ENCODE assay signal across 9 cellular contexts in the genomic region with DNA sequence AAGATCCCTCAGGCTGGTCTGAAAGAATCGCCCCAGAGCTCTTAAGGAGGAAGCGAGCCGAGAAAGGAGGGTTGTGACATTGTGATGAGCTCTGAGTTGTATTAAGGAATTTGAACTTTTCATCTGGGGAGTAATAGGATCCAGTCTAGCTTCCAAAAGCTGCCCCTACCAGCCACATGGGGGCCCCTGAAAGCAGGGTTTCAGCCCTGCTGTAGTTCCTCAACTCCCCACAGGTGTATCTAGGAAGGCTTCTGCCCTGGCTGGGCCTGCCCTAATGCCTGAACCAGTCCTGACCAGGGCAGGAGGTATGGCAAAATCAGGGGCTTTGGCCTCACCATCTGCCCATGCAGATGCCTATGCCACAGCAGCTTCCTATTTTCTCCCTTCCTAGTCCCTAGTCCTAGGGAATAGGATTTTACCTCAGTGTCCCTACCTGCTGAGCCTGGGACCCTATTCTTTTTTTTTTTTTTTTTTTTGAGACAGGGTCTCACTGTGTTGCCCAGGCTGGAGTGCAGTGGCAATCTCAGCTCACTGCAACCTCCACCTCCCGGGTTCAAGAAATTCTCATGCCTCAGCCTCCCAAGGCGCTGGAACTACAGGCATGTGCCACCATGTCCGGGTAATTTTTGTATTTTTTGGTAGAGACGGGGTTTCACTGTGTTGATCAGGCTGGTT. TPM values are rescaled to one million over a fixed set of nuclear protein-coding genes. Genes with fewer than 3 reads are reported as not detected.
DNase-seq lines count a peak whose midpoint lies in the region; ATAC-seq and TF ChIP-seq lines count a peak whose summit lies in the region.
"Had no signal": no experiment of that assay in that cellular context is flagged by ENCODE, and none has a peak within 500 bp of the region (broad histone marks: within the 10 kb centered on the region; RNA-seq: fewer than 3 reads in every experiment).

No MANE protein-coding gene starts in this region.

- H3K27ac ChIP-seq in C4-2B (no peak overlapping the region), ascending aorta (no peak overlapping the region)

- H3K27me3 Mint-ChIP-seq in type B pancreatic cell, result no peaks in the 10 kb centered on the region

- H3K4me1 ChIP-seq in ascending aorta, result peaks cover 0 to 3% of the 10 kb centered on the region in 2 donors

- H3K27me3 ChIP-seq in ascending aorta, result no peaks in the 10 kb centered on the region

- peak; percentile 43 for ATAC-seq in HG03442 (IDR thresholded peaks at IDR 0.05; ENCODE audit: unreplicated experiment)
- ATAC-seq in HG02571 (IDR thresholded peaks at IDR 0.05; ENCODE audit: unreplicated experiment), result no peak

- H3K4me3 ChIP-seq in ascending aorta, result no peak overlapping the region

- peaks cover 5% of the 10 kb centered on the region for H3K4me1 Mint-ChIP-seq in type B pancreatic cell (ENCODE audit: unreplicated experiment)

- intact Hi-C loops in ascending aorta (cut with DNase I), result loop anchor here (10.0 kb wide), 2 partner anchors 224 to 986 kb away; a partner anchor contains a TSS

- DNase-seq in GM13977 (ENCODE audit: low spot score) (peak; percentile 72), SHP77 (lab: John Stamatoyannopoulos, UW) (peak; percentile 71 to 74), ascending aorta (ENCODE audit: low spot score in 2 of 2) (no peak), left kidney (ENCODE audit: low read depth, low spot score) (peak; percentile 86), type B pancreatic cell (ENCODE audit: extremely low spot score, unreplicated experiment) (no peak)

- H3K4me3 Mint-ChIP-seq in type B pancreatic cell, result peak overlapping the region; percentile 23

- peaks cover 3% of the 10 kb centered on the region for H3K36me3 Mint-ChIP-seq in type B pancreatic cell

- H3K9me3 ChIP-seq in ascending aorta, result no peaks in the 10 kb centered on the region

- H3K27ac Mint-ChIP-seq in type B pancreatic cell, result no peak overlapping the region

- in situ Hi-C loops in GM13977 (cut with MboI; ENCODE audit: low pct_unique_long_range_greater_than_20kb, low sequenced_read_pairs, unreplicated experiment), result loop anchor here (5.0 kb wide), 1 partner anchor 174 kb away; no protein-coding TSS in a partner anchor

- peaks cover 17 to 26% of the 10 kb centered on the region in 2 donors for H3K36me3 ChIP-seq in ascending aorta

- peak; percentile 78 for TF ChIP-seq CTCF in C4-2B (conservative IDR thresholded peaks at IDR 0.05)
- TF ChIP-seq CTCF in GM13977 (IDR thresholded peaks at IDR 0.05; ENCODE audit: extremely low read depth, insufficient read depth, missing control alignments), result peak; percentile 67
- peak in 2 of 3 experiments; percentile 18 to 25 for TF ChIP-seq CTCF in ascending aorta (IDR thresholded peaks at IDR 0.05)
- peak; percentile 71 for TF ChIP-seq CTCF in type B pancreatic cell (conservative IDR thresholded peaks at IDR 0.05)

- H3K9me3 Mint-ChIP-seq in type B pancreatic cell, result no peaks in the 10 kb centered on the region

RNA-seq across cellular contexts. Expression of a gene that starts 5.0 kb away (rescaled TPM):
- total RNA-seq in ascending aorta (16.0 TPM), type B pancreatic cell (ENCODE audit: low replicate concordance) (22.9 and 32.2 TPM in 2 replicates)

RNA-seq across cellular contexts. Expression of a gene that starts 14.0 kb away (rescaled TPM):
- total RNA-seq in ascending aorta, result 29.8 TPM
- total RNA-seq in type B pancreatic cell (ENCODE audit: low replicate concordance), result 14.9 and 22.7 TPM in 2 replicates
- total RNA-seq: T-helper 2 cell treated with Interferon-gamma antibody and Interleukin-4, amounts not matched to agents 100 ng/mL and 5 ng/mL, for 36 hours had no signal

Comparison
In these comparisons a context has a peak if more than half of its experiments do, and no peak if none do; other contexts are left out.
1. CTCF ChIP-seq: peak in every context shown above with its lines; median percentile 78 in C4-2B; 71 in type B pancreatic cell; 67 in GM13977; 22 in ascending aorta.
2. DNase-seq: peak in GM13977 (single experiment), SHP77 (2 of 2) and left kidney (single experiment); none in ascending aorta (0 of 2) and type B pancreatic cell (single experiment).